In the genomic region with DNA sequence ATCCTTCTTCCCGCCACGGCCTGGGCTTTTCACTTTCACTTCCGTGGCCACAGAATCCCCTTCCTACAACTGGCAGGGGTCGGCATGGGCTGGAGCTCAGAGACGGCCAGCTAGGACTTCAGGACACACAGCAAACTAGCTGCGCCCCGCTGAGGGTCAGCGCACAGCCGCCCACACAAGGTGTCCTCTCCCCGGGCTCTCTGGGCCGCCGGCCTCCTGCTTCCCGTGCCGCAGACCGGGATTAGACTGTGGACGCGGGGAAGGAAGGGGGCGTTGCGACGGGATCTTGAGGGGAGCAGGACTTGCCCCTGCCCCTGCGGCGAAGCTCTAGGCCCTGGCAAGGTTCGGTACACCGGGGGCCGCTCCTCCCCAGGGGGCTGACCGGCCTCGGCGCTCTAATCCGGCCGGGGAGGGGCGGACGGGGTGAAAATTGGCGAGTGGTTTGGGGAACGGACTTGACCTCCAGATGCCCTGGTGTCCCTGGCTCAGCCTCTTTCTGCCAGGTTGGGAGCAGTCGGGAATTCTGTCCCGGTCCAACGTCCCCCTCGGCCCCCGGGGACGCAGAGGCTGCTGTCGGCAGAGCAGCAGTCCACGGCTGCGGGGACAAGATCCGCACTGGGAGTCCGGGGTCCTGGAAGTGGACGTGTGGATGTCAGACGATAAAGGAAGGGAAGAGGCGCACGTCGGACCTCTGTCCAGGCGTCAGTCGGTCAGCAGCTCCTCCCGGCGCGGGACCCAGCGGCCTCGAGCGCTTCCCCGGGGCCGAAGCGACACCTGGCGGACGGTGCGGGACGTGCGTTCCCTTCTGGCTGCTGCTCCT, we compare ENCODE assay signal across 1 cellular context.
TF ChIP-seq lines count a peak whose summit lies in the region.

No MANE protein-coding gene starts in this region.

TF ChIP-seq in HepG2, 621 proteins besides CTCF, POLR2A, EP300 and RAD21 (continued from another document and continues in another):
- TF ChIP-seq, protein P1, sequence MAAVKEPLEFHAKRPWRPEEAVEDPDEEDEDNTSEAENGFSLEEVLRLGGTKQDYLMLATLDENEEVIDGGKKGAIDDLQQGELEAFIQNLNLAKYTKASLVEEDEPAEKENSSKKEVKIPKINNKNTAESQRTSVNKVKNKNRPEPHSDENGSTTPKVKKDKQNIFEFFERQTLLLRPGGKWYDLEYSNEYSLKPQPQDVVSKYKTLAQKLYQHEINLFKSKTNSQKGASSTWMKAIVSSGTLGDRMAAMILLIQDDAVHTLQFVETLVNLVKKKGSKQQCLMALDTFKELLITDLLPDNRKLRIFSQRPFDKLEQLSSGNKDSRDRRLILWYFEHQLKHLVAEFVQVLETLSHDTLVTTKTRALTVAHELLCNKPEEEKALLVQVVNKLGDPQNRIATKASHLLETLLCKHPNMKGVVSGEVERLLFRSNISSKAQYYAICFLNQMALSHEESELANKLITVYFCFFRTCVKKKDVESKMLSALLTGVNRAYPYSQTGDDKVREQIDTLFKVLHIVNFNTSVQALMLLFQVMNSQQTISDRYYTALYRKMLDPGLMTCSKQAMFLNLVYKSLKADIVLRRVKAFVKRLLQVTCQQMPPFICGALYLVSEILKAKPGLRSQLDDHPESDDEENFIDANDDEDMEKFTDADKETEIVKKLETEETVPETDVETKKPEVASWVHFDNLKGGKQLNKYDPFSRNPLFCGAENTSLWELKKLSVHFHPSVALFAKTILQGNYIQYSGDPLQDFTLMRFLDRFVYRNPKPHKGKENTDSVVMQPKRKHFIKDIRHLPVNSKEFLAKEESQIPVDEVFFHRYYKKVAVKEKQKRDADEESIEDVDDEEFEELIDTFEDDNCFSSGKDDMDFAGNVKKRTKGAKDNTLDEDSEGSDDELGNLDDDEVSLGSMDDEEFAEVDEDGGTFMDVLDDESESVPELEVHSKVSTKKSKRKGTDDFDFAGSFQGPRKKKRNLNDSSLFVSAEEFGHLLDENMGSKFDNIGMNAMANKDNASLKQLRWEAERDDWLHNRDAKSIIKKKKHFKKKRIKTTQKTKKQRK (IDR thresholded peaks at IDR 0.05; ENCODE audit: low read length) = no peak
- TF ChIP-seq ZNF510 (CRISPR knock-in tag; IDR thresholded peaks at IDR 0.05; ENCODE audit: low read depth) = no peak
- no peak for TF ChIP-seq ZNF615 (CRISPR knock-in tag; IDR thresholded peaks at IDR 0.05; ENCODE audit: borderline replicate concordance)
- no peak for TF ChIP-seq ZNF577 (CRISPR knock-in tag; IDR thresholded peaks at IDR 0.05; ENCODE audit: borderline replicate concordance, low read depth)
- TF ChIP-seq ZNF10 (CRISPR knock-in tag; IDR thresholded peaks at IDR 0.05; ENCODE audit: borderline replicate concordance, low read depth) = no peak
- TF ChIP-seq, protein P2, sequence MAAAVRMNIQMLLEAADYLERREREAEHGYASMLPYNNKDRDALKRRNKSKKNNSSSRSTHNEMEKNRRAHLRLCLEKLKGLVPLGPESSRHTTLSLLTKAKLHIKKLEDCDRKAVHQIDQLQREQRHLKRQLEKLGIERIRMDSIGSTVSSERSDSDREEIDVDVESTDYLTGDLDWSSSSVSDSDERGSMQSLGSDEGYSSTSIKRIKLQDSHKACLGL (CRISPR knock-in tag; IDR thresholded peaks at IDR 0.05) = 0 out of 2 replicates have a peak, but pooled peaks have one; percentile 28
- TF ChIP-seq ZSCAN21 (CRISPR knock-in tag; IDR thresholded peaks at IDR 0.05; ENCODE audit: borderline replicate concordance) = peak; percentile 65; the same call in 1 of the 2 replicates
- TF ChIP-seq RXRA (CRISPR knock-in tag; IDR thresholded peaks at IDR 0.05) = no peak; the same call in 1 of the 2 replicates
- TF ChIP-seq, protein P3, sequence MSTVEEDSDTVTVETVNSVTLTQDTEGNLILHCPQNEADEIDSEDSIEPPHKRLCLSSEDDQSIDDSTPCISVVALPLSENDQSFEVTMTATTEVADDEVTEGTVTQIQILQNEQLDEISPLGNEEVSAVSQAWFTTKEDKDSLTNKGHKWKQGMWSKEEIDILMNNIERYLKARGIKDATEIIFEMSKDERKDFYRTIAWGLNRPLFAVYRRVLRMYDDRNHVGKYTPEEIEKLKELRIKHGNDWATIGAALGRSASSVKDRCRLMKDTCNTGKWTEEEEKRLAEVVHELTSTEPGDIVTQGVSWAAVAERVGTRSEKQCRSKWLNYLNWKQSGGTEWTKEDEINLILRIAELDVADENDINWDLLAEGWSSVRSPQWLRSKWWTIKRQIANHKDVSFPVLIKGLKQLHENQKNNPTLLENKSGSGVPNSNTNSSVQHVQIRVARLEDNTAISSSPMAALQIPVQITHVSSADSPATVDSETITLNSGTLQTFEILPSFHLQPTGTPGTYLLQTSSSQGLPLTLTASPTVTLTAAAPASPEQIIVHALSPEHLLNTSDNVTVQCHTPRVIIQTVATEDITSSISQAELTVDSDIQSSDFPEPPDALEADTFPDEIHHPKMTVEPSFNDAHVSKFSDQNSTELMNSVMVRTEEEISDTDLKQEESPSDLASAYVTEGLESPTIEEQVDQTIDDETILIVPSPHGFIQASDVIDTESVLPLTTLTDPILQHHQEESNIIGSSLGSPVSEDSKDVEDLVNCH (CRISPR knock-in tag; IDR thresholded peaks at IDR 0.05) = no peak
- TF ChIP-seq, protein P4, sequence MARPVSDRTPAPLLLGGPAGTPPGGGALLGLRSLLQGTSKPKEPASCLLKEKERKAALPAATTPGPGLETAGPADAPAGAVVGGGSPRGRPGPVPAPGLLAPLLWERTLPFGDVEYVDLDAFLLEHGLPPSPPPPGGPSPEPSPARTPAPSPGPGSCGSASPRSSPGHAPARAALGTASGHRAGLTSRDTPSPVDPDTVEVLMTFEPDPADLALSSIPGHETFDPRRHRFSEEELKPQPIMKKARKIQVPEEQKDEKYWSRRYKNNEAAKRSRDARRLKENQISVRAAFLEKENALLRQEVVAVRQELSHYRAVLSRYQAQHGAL (CRISPR knock-in tag; IDR thresholded peaks at IDR 0.05; ENCODE audit: not compliant biosample characterization) = no peak
- no peak for TF ChIP-seq PRPF4 (IDR thresholded peaks at IDR 0.05; ENCODE audit: low read depth, low read length, poor library complexity, severe bottlenecking)
- no peak for TF ChIP-seq ZFYVE20 (CRISPR knock-in tag; IDR thresholded peaks at IDR 0.05; ENCODE audit: borderline replicate concordance, low read depth)
- TF ChIP-seq ZNF550 (CRISPR knock-in tag; IDR thresholded peaks at IDR 0.05; ENCODE audit: borderline replicate concordance) = no peak
- no peak for TF ChIP-seq ZNF274 (CRISPR knock-in tag; IDR thresholded peaks at IDR 0.05)
- TF ChIP-seq NFE2 (CRISPR knock-in tag; IDR thresholded peaks at IDR 0.05) = no peak
- TF ChIP-seq, protein P5, sequence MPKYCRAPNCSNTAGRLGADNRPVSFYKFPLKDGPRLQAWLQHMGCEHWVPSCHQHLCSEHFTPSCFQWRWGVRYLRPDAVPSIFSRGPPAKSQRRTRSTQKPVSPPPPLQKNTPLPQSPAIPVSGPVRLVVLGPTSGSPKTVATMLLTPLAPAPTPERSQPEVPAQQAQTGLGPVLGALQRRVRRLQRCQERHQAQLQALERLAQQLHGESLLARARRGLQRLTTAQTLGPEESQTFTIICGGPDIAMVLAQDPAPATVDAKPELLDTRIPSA (CRISPR knock-in tag; IDR thresholded peaks at IDR 0.05; ENCODE audit: borderline replicate concordance) = no peak
- no peak for TF ChIP-seq ZNF713 (CRISPR knock-in tag; IDR thresholded peaks at IDR 0.05)
- TF ChIP-seq MAFK (conservative IDR thresholded peaks at IDR 0.05 in 1 of 2, IDR thresholded peaks at IDR 0.05 in 1 of 2; ENCODE audit: low read length in 2 of 2) = no peak
- TF ChIP-seq HIVEP1 (CRISPR knock-in tag; IDR thresholded peaks at IDR 0.05) = no peak
- peak; percentile 24 for TF ChIP-seq AGO1 (IDR thresholded peaks at IDR 0.05; ENCODE audit: low read depth, low read length, poor library complexity, severe bottlenecking)
- no peak for TF ChIP-seq HNF4A (CRISPR knock-in tag; IDR thresholded peaks at IDR 0.05)
- TF ChIP-seq, protein P6, sequence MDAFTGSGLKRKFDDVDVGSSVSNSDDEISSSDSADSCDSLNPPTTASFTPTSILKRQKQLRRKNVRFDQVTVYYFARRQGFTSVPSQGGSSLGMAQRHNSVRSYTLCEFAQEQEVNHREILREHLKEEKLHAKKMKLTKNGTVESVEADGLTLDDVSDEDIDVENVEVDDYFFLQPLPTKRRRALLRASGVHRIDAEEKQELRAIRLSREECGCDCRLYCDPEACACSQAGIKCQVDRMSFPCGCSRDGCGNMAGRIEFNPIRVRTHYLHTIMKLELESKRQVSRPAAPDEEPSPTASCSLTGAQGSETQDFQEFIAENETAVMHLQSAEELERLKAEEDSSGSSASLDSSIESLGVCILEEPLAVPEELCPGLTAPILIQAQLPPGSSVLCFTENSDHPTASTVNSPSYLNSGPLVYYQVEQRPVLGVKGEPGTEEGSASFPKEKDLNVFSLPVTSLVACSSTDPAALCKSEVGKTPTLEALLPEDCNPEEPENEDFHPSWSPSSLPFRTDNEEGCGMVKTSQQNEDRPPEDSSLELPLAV (CRISPR knock-in tag; conservative IDR thresholded peaks at IDR 0.05; ENCODE audit: low read depth) = no peak
- TF ChIP-seq KAT7 (CRISPR knock-in tag; IDR thresholded peaks at IDR 0.05; ENCODE audit: borderline replicate concordance) = no peak
- no peak for TF ChIP-seq KDM1A (CRISPR knock-in tag; IDR thresholded peaks at IDR 0.05)
- TF ChIP-seq, protein P7, sequence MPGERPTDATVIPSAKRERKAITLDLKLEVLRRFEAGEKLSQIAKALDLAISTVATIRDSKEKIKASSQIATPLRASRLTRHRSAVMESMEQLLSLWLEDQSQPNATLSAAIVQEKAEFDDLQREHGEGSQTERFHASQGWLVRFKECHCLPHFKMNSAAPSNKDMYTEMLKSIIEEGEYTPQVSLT (CRISPR knock-in tag; IDR thresholded peaks at IDR 0.05; ENCODE audit: borderline replicate concordance, low read depth) = no peak
- TF ChIP-seq ZNF768 (CRISPR knock-in tag; IDR thresholded peaks at IDR 0.05) = peak; percentile 97
- no peak for TF ChIP-seq ZNF660 (CRISPR knock-in tag; IDR thresholded peaks at IDR 0.05; ENCODE audit: borderline replicate concordance, low read depth)
- no peak for TF ChIP-seq NR2F6 (IDR thresholded peaks at IDR 0.05)
- no peak for TF ChIP-seq NR2F6 (CRISPR knock-in tag; IDR thresholded peaks at IDR 0.05)
- 0 out of 2 replicates have a peak, but pooled peaks have one; percentile 19 for TF ChIP-seq SOX5 (CRISPR knock-in tag; IDR thresholded peaks at IDR 0.05; ENCODE audit: borderline replicate concordance)
- TF ChIP-seq PHB2 (IDR thresholded peaks at IDR 0.05; ENCODE audit: partially characterized antibody) = no peak
- TF ChIP-seq, protein P8, sequence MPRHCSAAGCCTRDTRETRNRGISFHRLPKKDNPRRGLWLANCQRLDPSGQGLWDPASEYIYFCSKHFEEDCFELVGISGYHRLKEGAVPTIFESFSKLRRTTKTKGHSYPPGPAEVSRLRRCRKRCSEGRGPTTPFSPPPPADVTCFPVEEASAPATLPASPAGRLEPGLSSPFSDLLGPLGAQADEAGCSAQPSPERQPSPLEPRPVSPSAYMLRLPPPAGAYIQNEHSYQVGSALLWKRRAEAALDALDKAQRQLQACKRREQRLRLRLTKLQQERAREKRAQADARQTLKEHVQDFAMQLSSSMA (CRISPR knock-in tag; IDR thresholded peaks at IDR 0.05) = no peak
- no peak for TF ChIP-seq XBP1 (CRISPR knock-in tag; IDR thresholded peaks at IDR 0.05)
- no peak for TF ChIP-seq ZNF138 (CRISPR knock-in tag; IDR thresholded peaks at IDR 0.05; ENCODE audit: low read depth)
- no peak for TF ChIP-seq FOXP1 (IDR thresholded peaks at IDR 0.05)
- TF ChIP-seq FOXP1 (CRISPR knock-in tag; IDR thresholded peaks at IDR 0.05) = no peak
- peak; percentile 53 for TF ChIP-seq ZFX (CRISPR knock-in tag; IDR thresholded peaks at IDR 0.05; ENCODE audit: low read depth)
- no peak; the same call in 1 of the 2 replicates for TF ChIP-seq ZNF547 (CRISPR knock-in tag; IDR thresholded peaks at IDR 0.05)
- TF ChIP-seq ZNF776 (CRISPR knock-in tag; IDR thresholded peaks at IDR 0.05) = no peak
- TF ChIP-seq, protein P9, sequence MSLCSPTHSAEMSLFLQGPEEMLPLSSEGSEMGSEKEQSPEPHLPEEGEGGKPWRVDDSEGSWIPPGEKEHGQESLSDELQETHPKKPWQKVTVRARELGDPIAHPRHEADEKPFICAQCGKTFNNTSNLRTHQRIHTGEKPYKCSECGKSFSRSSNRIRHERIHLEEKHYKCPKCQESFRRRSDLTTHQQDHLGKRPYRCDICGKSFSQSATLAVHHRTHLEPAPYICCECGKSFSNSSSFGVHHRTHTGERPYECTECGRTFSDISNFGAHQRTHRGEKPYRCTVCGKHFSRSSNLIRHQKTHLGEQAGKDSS (CRISPR knock-in tag; IDR thresholded peaks at IDR 0.05; ENCODE audit: borderline replicate concordance, low read depth) = 0 out of 2 replicates have a peak, but pooled peaks have one; percentile 44
- TF ChIP-seq ZNF598 (CRISPR knock-in tag; IDR thresholded peaks at IDR 0.05; ENCODE audit: borderline replicate concordance) = no peak
- TF ChIP-seq SP1 (IDR thresholded peaks at IDR 0.05) = no peak
- TF ChIP-seq SP1 (CRISPR knock-in tag; IDR thresholded peaks at IDR 0.05) = no peak; the same call in 1 of the 2 replicates
- TF ChIP-seq NFE2L1 (CRISPR knock-in tag; IDR thresholded peaks at IDR 0.05; ENCODE audit: borderline replicate concordance) = no peak
- no peak for TF ChIP-seq ZSCAN30 (CRISPR knock-in tag; IDR thresholded peaks at IDR 0.05)
- TF ChIP-seq MAF1 (CRISPR knock-in tag; IDR thresholded peaks at IDR 0.05; ENCODE audit: borderline replicate concordance) = no peak
- no peak for TF ChIP-seq IRX3 (CRISPR knock-in tag; IDR thresholded peaks at IDR 0.05; ENCODE audit: borderline replicate concordance, low read depth)
- TF ChIP-seq, protein P10, sequence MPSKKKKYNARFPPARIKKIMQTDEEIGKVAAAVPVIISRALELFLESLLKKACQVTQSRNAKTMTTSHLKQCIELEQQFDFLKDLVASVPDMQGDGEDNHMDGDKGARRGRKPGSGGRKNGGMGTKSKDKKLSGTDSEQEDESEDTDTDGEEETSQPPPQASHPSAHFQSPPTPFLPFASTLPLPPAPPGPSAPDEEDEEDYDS (CRISPR knock-in tag; IDR thresholded peaks at IDR 0.05) = no peak
- no peak for TF ChIP-seq ZNF264 (CRISPR knock-in tag; IDR thresholded peaks at IDR 0.05)
- TF ChIP-seq PTBP1 (IDR thresholded peaks at IDR 0.05; ENCODE audit: low read depth, low read length, poor library complexity, severe bottlenecking) = no peak
- no peak for TF ChIP-seq ZNF20 (CRISPR knock-in tag; IDR thresholded peaks at IDR 0.05)
- TF ChIP-seq, protein P11, sequence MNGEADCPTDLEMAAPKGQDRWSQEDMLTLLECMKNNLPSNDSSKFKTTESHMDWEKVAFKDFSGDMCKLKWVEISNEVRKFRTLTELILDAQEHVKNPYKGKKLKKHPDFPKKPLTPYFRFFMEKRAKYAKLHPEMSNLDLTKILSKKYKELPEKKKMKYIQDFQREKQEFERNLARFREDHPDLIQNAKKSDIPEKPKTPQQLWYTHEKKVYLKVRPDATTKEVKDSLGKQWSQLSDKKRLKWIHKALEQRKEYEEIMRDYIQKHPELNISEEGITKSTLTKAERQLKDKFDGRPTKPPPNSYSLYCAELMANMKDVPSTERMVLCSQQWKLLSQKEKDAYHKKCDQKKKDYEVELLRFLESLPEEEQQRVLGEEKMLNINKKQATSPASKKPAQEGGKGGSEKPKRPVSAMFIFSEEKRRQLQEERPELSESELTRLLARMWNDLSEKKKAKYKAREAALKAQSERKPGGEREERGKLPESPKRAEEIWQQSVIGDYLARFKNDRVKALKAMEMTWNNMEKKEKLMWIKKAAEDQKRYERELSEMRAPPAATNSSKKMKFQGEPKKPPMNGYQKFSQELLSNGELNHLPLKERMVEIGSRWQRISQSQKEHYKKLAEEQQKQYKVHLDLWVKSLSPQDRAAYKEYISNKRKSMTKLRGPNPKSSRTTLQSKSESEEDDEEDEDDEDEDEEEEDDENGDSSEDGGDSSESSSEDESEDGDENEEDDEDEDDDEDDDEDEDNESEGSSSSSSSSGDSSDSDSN (CRISPR knock-in tag; IDR thresholded peaks at IDR 0.05) = peak; percentile 69
- no peak for TF ChIP-seq CHD4 (IDR thresholded peaks at IDR 0.05; ENCODE audit: borderline replicate concordance, low read length)
